Comparison of ENCODE assay signal across 17 cellular contexts in the genomic region with DNA sequence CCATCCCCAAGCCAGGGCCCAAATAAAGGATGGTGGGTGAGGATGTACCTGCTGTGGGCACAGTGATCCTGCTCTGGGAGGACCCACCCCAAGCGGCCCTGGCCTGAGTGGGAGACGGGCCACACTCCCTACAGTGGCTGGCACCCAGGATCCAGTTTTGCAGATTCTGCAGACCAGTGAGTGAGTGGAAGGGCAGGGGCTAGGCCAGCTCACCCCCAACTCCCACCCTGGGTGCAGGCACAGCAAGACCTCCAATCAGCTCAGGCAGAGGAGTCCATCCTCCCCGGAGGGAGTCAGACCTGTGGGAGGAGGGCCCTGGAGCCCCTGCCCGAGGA. TPM values are rescaled to one million over a fixed set of nuclear protein-coding genes. Genes with fewer than 3 reads are reported as not detected.
"Had no signal": no experiment of that assay in that cellular context is flagged by ENCODE, and none has a peak within 500 bp of the region (broad histone marks: within the 10 kb centered on the region; RNA-seq: fewer than 3 reads in every experiment).

No MANE protein-coding gene starts in this region.

- H3K4me1 ChIP-seq: colonic mucosa, right lobe of liver had no signal

- H3K27me3 ChIP-seq: body of pancreas, colonic mucosa, esophagus squamous epithelium, left lung, right lobe of liver, spleen, tibial nerve, vagina had no signal

- DNase-seq: activated naive CD4-positive, alpha-beta T cell treated with anti-CD3 and anti-CD28 coated beads, Interleukin-2, amount 50 U/mL, for 16 hours; activated T-cell treated with anti-CD3 and anti-CD28 coated beads for 4 hours; body of pancreas; caudate nucleus; colonic mucosa; effector CD4-positive, alpha-beta T cell; esophagus squamous epithelium; hypothalamus; kidney; natural killer cell; right lobe of liver; spleen had no signal

- H3K27ac ChIP-seq: body of pancreas, colonic mucosa, right lobe of liver, tibial nerve, vagina had no signal

- H3K9me3 ChIP-seq: body of pancreas, colonic mucosa, esophagus squamous epithelium, left lung, right lobe of liver, spleen, tibial nerve, vagina had no signal

- H3K36me3 ChIP-seq: colonic mucosa had no signal

- ATAC-seq: body of pancreas, left lung had no signal

- H3K4me3 ChIP-seq: body of pancreas, colonic mucosa, esophagus squamous epithelium, left lung, right lobe of liver, spleen, tibial nerve, vagina had no signal

RNA-seq across cellular contexts. Expression of gene HCRTR1, which starts 7.7 kb away (rescaled TPM):
- total RNA-seq: body of pancreas, colonic mucosa, left lung, mucosa of gallbladder, natural killer cell, progenitor cell of endocrine pancreas, right lobe of liver, spleen, vagina had no signal

RNA-seq across cellular contexts. Expression of gene TINAGL1, which starts 48.8 kb away (rescaled TPM):
- total RNA-seq: natural killer cell had no signal
